ENCODE assay signal across 14 cellular contexts in the genomic region with DNA sequence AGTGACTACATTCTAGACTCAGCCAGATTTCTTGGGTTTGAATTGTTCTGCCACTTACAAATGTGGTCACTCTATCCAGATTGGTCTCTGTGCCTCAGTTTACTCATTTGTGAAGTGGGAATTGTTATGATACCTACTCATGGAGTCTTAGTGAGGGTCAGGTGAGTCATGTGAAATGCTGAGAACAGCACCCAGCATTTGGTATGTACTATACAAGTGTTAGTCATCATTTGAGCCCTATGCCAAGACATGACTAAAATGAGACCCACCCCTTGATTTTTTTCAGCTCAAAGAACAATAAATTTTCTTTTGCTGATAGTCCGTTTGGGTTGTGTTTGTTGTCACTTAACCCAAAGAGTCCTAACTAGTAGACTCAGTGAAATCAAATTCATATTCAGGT.
DNase-seq lines count a peak whose midpoint lies in the region; ATAC-seq and TF ChIP-seq lines count a peak whose summit lies in the region.
"Had no signal": no experiment of that assay in that cellular context is flagged by ENCODE, and none has a peak within 500 bp of the region (broad histone marks: within the 10 kb centered on the region; RNA-seq: fewer than 3 reads in every experiment).

No MANE protein-coding gene starts in this region.

- no peak overlapping the region for H3K4me3 Mint-ChIP-seq in activated T-cell treated with anti-CD3 and anti-CD28 coated beads, Interleukin-2, amount 50 U/mL, for 72 hours
- H3K4me3 Mint-ChIP-seq: memory B cell had no signal

- intact Hi-C loops in sciatic nerve (cut with DNase I) = no loop called here

- TF ChIP-seq CTCF in fibroblast of pulmonary artery (IDR thresholded peaks at IDR 0.05; ENCODE audit: low read length, missing control alignments) = no peak

- H3K36me3 Mint-ChIP-seq in activated T-cell treated with anti-CD3 and anti-CD28 coated beads, Interleukin-2, amount 50 U/mL, for 72 hours (ENCODE audit: insufficient read depth in 2 of 2) = no peaks in the 10 kb centered on the region
- H3K36me3 Mint-ChIP-seq: memory B cell had no signal

- peak overlapping the region; percentile 37 for H3K27ac ChIP-seq in substantia nigra (ENCODE audit: low read depth, low read length, poor library complexity, severe bottlenecking)
- H3K27ac ChIP-seq: SJSA1 had no signal

- peak; percentile 70 to 72 for ATAC-seq in activated T-cell treated with anti-CD3 and anti-CD28 coated beads, Interleukin-2, amount 50 U/mL, for 72 hours (replicated peaks in 1 of 2)
- ATAC-seq in SK-N-SH treated with all-trans-retinoic acid at 6 μM for 48 hours (peak; percentile 50; the same call in 2 of the 3 replicates), sciatic nerve (no peak), HG03196 (IDR thresholded peaks at IDR 0.05; ENCODE audit: unreplicated experiment) (no peak), GM19328 (IDR thresholded peaks at IDR 0.05; ENCODE audit: unreplicated experiment) (no peak)

- DNase-seq in activated T-cell treated with anti-CD3 and anti-CD28 coated beads, Interleukin-2, amount 50 U/mL, for 72 hours = no peak
- DNase-seq in activated T-cell treated with anti-CD3 and anti-CD28 coated beads for 4 hours = no peak
- DNase-seq in fibroblast of pulmonary artery (ENCODE audit: low read depth) = peak; percentile 89
- no peak for DNase-seq in substantia nigra (lab: John Stamatoyannopoulos, UW)
- no peak for DNase-seq in sciatic nerve (ENCODE audit: low spot score)
- DNase-seq: activated CD4-positive, alpha-beta T cell treated with anti-CD3 and anti-CD28 coated beads, Interleukin-2, amount 50 U/mL, for 4 hours; amygdala; NCI-H345; retina had no signal

- H3K9me3 Mint-ChIP-seq in activated T-cell treated with anti-CD3 and anti-CD28 coated beads, Interleukin-2, amount 50 U/mL, for 72 hours = no peaks in the 10 kb centered on the region
- H3K9me3 Mint-ChIP-seq: memory B cell had no signal

- no peak overlapping the region for H3K4me3 ChIP-seq in fibroblast of pulmonary artery (replicated peaks; ENCODE audit: low read depth, low read length)
- H3K4me3 ChIP-seq: SJSA1 had no signal

- peaks cover 40% of the 10 kb centered on the region for H3K4me1 Mint-ChIP-seq in activated T-cell treated with anti-CD3 and anti-CD28 coated beads, Interleukin-2, amount 50 U/mL, for 72 hours (ENCODE audit: low read depth)

- no peak overlapping the region for H3K27ac Mint-ChIP-seq in activated T-cell treated with anti-CD3 and anti-CD28 coated beads, Interleukin-2, amount 50 U/mL, for 72 hours
- H3K27ac Mint-ChIP-seq: memory B cell had no signal

- peaks cover 59% of the 10 kb centered on the region for H3K27me3 Mint-ChIP-seq in activated T-cell treated with anti-CD3 and anti-CD28 coated beads, Interleukin-2, amount 50 U/mL, for 72 hours (ENCODE audit: low read depth)

TF ChIP-seq in SK-N-SH treated with all-trans-retinoic acid at 6 μM for 48 hours, 23 proteins besides CTCF, POLR2A, EP300 and RAD21:
- TF ChIP-seq ZFP3 (CRISPR knock-in tag; IDR thresholded peaks at IDR 0.05) = 0 out of 2 replicates have a peak, but pooled peaks have one; percentile 30
- TF ChIP-seq ZFP30 (CRISPR knock-in tag; IDR thresholded peaks at IDR 0.05) = no peak
- peak; percentile 16; the same call in 1 of the 2 replicates for TF ChIP-seq ISL1 (CRISPR knock-in tag; IDR thresholded peaks at IDR 0.05)
TF ChIP-seq in SK-N-SH treated with all-trans-retinoic acid at 6 μM for 48 hours: peak in this region for 2.

Comparison
In these comparisons a context has a peak if more than half of its experiments do, and no peak if none do; other contexts are left out.
1. ATAC-seq: peak in activated T-cell treated with anti-CD3 and anti-CD28 coated beads, Interleukin-2, amount 50 U/mL, for 72 hours (2 of 2) and SK-N-SH treated with all-trans-retinoic acid at 6 μM for 48 hours (single experiment); none in sciatic nerve (single experiment), HG03196 (single experiment) and GM19328 (single experiment).